In the genomic region with DNA sequence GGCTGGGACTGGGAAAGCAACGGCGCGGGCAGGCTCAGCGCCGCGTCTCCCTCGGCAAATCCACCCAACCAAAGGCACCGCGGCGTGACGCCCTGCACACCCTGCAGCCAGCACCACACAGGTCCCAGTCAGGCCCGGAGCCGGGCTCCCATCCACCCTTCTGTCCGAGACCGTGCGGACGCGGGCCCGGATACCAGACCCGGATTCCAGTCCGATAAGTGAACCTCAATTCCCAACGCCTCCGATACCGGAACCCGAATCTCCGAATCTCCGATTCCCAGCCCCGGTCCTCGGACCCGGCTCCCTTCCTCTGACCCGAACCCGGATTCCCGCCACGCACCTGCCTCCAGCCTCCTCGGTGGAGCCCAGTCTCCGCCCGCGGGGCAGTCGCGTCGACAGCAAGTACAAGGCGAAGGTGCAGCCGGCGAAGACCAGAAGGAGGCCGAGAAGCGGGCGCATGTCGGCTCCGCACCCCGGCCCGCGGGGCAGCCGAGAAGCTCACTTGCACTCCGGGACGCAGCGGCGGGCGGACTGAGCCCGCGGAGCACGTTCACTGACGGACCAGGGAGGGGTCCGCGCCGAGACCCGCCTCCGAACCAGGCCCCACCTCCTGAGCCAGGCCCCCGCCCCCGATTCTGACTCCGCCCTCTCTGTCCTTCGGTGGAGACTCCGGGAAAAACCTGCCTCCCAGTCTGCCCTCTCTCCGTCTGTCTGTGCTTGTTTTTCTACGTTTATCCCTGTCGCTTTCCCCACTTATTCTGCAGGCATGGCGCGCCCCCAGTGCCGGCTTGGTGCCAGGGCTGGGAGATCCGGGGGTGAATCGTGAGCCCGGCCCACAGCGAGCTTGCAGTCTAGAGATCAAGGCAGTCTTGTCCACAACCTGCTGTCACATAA, we compare ENCODE assay signal across 1 cellular context.
TF ChIP-seq lines count a peak whose summit lies in the region.

A gene (minus strand): TSS at position 533 of the 894 bp plus-strand sequence. CDS start 74 bp downstream, at position 459.

TF ChIP-seq in HepG2, 621 proteins besides CTCF, POLR2A, EP300 and RAD21 (continued from another document and continues in another):
- TF ChIP-seq, protein P1, sequence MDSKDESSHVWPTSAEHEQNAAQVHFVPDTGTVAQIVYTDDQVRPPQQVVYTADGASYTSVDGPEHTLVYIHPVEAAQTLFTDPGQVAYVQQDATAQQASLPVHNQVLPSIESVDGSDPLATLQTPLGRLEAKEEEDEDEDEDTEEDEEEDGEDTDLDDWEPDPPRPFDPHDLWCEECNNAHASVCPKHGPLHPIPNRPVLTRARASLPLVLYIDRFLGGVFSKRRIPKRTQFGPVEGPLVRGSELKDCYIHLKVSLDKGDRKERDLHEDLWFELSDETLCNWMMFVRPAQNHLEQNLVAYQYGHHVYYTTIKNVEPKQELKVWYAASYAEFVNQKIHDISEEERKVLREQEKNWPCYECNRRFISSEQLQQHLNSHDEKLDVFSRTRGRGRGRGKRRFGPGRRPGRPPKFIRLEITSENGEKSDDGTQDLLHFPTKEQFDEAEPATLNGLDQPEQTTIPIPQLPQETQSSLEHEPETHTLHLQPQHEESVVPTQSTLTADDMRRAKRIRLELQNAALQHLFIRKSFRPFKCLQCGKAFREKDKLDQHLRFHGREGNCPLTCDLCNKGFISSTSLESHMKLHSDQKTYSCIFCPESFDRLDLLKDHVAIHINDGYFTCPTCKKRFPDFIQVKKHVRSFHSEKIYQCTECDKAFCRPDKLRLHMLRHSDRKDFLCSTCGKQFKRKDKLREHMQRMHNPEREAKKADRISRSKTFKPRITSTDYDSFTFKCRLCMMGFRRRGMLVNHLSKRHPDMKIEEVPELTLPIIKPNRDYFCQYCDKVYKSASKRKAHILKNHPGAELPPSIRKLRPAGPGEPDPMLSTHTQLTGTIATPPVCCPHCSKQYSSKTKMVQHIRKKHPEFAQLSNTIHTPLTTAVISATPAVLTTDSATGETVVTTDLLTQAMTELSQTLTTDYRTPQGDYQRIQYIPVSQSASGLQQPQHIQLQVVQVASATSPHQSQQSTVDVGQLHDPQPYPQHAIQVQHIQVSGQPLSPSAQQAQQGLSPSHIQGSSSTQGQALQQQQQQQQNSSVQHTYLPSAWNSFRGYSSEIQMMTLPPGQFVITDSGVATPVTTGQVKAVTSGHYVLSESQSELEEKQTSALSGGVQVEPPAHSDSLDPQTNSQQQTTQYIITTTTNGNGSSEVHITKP (CRISPR knock-in tag; IDR thresholded peaks at IDR 0.05; ENCODE audit: low read depth), result peak; percentile 76
- TF ChIP-seq NCOA5 (CRISPR knock-in tag; IDR thresholded peaks at IDR 0.05), result no peak
- TF ChIP-seq, protein P2, sequence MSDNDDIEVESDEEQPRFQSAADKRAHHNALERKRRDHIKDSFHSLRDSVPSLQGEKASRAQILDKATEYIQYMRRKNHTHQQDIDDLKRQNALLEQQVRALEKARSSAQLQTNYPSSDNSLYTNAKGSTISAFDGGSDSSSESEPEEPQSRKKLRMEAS (IDR thresholded peaks at IDR 0.05), result peak; percentile 91
- no peak for TF ChIP-seq ZNF850 (CRISPR knock-in tag; conservative IDR thresholded peaks at IDR 0.05)
- peak; percentile 95 for TF ChIP-seq THAP11 (CRISPR knock-in tag; IDR thresholded peaks at IDR 0.05)
- no peak for TF ChIP-seq FOXA1 (IDR thresholded peaks at IDR 0.05)
- 0 out of 2 replicates have a peak, but pooled peaks have one; percentile 27 for TF ChIP-seq FOXA1 (CRISPR knock-in tag; IDR thresholded peaks at IDR 0.05)
- TF ChIP-seq RFXAP (CRISPR knock-in tag; IDR thresholded peaks at IDR 0.05; ENCODE audit: borderline replicate concordance), result peak; percentile 96
- TF ChIP-seq KDM3A (CRISPR knock-in tag; IDR thresholded peaks at IDR 0.05; ENCODE audit: low read depth), result peak; percentile 98
- TF ChIP-seq EED (CRISPR knock-in tag; IDR thresholded peaks at IDR 0.05), result peak; percentile 79
- TF ChIP-seq ONECUT2 (CRISPR knock-in tag; IDR thresholded peaks at IDR 0.05), result no peak
- peak; percentile 80 for TF ChIP-seq JARID2 (CRISPR knock-in tag; IDR thresholded peaks at IDR 0.05; ENCODE audit: insufficient replicate concordance)
- TF ChIP-seq ZKSCAN5 (CRISPR knock-in tag; IDR thresholded peaks at IDR 0.05), result no peak
- TF ChIP-seq, protein P3, sequence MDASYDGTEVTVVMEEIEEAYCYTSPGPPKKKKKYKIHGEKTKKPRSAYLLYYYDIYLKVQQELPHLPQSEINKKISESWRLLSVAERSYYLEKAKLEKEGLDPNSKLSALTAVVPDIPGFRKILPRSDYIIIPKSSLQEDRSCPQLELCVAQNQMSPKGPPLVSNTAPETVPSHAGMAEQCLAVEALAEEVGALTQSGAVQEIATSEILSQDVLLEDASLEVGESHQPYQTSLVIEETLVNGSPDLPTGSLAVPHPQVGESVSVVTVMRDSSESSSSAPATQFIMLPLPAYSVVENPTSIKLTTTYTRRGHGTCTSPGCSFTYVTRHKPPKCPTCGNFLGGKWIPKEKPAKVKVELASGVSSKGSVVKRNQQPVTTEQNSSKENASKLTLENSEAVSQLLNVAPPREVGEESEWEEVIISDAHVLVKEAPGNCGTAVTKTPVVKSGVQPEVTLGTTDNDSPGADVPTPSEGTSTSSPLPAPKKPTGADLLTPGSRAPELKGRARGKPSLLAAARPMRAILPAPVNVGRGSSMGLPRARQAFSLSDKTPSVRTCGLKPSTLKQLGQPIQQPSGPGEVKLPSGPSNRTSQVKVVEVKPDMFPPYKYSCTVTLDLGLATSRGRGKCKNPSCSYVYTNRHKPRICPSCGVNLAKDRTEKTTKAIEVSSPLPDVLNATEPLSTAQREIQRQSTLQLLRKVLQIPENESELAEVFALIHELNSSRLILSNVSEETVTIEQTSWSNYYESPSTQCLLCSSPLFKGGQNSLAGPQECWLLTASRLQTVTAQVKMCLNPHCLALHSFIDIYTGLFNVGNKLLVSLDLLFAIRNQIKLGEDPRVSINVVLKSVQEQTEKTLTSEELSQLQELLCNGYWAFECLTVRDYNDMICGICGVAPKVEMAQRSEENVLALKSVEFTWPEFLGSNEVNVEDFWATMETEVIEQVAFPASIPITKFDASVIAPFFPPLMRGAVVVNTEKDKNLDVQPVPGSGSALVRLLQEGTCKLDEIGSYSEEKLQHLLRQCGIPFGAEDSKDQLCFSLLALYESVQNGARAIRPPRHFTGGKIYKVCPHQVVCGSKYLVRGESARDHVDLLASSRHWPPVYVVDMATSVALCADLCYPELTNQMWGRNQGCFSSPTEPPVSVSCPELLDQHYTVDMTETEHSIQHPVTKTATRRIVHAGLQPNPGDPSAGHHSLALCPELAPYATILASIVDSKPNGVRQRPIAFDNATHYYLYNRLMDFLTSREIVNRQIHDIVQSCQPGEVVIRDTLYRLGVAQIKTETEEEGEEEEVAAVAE (CRISPR knock-in tag; IDR thresholded peaks at IDR 0.05; ENCODE audit: borderline replicate concordance), result no peak
- TF ChIP-seq, protein P4, sequence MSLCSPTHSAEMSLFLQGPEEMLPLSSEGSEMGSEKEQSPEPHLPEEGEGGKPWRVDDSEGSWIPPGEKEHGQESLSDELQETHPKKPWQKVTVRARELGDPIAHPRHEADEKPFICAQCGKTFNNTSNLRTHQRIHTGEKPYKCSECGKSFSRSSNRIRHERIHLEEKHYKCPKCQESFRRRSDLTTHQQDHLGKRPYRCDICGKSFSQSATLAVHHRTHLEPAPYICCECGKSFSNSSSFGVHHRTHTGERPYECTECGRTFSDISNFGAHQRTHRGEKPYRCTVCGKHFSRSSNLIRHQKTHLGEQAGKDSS (CRISPR knock-in tag; IDR thresholded peaks at IDR 0.05; ENCODE audit: borderline replicate concordance, low read depth), result peak; percentile 92
- 0 out of 2 replicates have a peak, but pooled peaks have one; percentile 22 for TF ChIP-seq RCOR2 (CRISPR knock-in tag; IDR thresholded peaks at IDR 0.05)
- TF ChIP-seq, protein P5, sequence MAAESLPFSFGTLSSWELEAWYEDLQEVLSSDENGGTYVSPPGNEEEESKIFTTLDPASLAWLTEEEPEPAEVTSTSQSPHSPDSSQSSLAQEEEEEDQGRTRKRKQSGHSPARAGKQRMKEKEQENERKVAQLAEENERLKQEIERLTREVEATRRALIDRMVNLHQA (CRISPR knock-in tag; IDR thresholded peaks at IDR 0.05), result no peak
- TF ChIP-seq, protein P6, sequence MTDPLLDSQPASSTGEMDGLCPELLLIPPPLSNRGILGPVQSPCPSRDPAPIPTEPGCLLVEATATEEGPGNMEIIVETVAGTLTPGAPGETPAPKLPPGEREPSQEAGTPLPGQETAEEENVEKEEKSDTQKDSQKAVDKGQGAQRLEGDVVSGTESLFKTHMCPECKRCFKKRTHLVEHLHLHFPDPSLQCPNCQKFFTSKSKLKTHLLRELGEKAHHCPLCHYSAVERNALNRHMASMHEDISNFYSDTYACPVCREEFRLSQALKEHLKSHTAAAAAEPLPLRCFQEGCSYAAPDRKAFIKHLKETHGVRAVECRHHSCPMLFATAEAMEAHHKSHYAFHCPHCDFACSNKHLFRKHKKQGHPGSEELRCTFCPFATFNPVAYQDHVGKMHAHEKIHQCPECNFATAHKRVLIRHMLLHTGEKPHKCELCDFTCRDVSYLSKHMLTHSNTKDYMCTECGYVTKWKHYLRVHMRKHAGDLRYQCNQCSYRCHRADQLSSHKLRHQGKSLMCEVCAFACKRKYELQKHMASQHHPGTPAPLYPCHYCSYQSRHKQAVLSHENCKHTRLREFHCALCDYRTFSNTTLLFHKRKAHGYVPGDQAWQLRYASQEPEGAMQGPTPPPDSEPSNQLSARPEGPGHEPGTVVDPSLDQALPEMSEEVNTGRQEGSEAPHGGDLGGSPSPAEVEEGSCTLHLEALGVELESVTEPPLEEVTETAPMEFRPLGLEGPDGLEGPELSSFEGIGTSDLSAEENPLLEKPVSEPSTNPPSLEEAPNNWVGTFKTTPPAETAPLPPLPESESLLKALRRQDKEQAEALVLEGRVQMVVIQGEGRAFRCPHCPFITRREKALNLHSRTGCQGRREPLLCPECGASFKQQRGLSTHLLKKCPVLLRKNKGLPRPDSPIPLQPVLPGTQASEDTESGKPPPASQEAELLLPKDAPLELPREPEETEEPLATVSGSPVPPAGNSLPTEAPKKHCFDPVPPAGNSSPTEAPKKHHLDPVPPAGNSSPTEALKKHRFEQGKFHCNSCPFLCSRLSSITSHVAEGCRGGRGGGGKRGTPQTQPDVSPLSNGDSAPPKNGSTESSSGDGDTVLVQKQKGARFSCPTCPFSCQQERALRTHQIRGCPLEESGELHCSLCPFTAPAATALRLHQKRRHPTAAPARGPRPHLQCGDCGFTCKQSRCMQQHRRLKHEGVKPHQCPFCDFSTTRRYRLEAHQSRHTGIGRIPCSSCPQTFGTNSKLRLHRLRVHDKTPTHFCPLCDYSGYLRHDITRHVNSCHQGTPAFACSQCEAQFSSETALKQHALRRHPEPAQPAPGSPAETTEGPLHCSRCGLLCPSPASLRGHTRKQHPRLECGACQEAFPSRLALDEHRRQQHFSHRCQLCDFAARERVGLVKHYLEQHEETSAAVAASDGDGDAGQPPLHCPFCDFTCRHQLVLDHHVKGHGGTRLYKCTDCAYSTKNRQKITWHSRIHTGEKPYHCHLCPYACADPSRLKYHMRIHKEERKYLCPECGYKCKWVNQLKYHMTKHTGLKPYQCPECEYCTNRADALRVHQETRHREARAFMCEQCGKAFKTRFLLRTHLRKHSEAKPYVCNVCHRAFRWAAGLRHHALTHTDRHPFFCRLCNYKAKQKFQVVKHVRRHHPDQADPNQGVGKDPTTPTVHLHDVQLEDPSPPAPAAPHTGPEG (CRISPR knock-in tag; IDR thresholded peaks at IDR 0.05), result peak; percentile 79
- peak; percentile 75; the same call in 1 of the 2 replicates for TF ChIP-seq ZNF614 (CRISPR knock-in tag; IDR thresholded peaks at IDR 0.05; ENCODE audit: borderline replicate concordance)
- TF ChIP-seq CENPX (CRISPR knock-in tag; IDR thresholded peaks at IDR 0.05), result no peak
- TF ChIP-seq, protein P7, sequence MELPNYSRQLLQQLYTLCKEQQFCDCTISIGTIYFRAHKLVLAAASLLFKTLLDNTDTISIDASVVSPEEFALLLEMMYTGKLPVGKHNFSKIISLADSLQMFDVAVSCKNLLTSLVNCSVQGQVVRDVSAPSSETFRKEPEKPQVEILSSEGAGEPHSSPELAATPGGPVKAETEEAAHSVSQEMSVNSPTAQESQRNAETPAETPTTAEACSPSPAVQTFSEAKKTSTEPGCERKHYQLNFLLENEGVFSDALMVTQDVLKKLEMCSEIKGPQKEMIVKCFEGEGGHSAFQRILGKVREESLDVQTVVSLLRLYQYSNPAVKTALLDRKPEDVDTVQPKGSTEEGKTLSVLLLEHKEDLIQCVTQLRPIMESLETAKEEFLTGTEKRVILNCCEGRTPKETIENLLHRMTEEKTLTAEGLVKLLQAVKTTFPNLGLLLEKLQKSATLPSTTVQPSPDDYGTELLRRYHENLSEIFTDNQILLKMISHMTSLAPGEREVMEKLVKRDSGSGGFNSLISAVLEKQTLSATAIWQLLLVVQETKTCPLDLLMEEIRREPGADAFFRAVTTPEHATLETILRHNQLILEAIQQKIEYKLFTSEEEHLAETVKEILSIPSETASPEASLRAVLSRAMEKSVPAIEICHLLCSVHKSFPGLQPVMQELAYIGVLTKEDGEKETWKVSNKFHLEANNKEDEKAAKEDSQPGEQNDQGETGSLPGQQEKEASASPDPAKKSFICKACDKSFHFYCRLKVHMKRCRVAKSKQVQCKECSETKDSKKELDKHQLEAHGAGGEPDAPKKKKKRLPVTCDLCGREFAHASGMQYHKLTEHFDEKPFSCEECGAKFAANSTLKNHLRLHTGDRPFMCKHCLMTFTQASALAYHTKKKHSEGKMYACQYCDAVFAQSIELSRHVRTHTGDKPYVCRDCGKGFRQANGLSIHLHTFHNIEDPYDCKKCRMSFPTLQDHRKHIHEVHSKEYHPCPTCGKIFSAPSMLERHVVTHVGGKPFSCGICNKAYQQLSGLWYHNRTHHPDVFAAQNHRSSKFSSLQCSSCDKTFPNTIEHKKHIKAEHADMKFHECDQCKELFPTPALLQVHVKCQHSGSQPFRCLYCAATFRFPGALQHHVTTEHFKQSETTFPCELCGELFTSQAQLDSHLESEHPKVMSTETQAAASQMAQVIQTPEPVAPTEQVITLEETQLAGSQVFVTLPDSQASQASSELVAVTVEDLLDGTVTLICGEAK (IDR thresholded peaks at IDR 0.05), result peak; percentile 52
- TF ChIP-seq, protein P7 (CRISPR knock-in tag; IDR thresholded peaks at IDR 0.05), result peak; percentile 92
- TF ChIP-seq PPARG (CRISPR knock-in tag; conservative IDR thresholded peaks at IDR 0.05), result peak; percentile 60; the same call in 1 of the 2 replicates
